In genomic region chr3:130963444-130963843, GRCh38 we compare ENCODE assay signal across 20 cellular contexts.
DNase-seq lines count a peak whose midpoint lies in the region; ATAC-seq, FAIRE-seq and TF ChIP-seq lines count a peak whose summit lies in the region.
"Had no signal": no experiment of that assay in that cellular context is flagged by ENCODE, and none has a peak within 500 bp of the region (broad histone marks: within the 10 kb centered on the region; RNA-seq: fewer than 3 reads in every experiment).

No MANE protein-coding gene starts in this region.

- CTCF ChIA-PET in HEK293 (lab: Yijun Ruan, JAX) (no interaction called here), A673 (lab: Charles Lee) (no interaction called here)

- no peaks in the 10 kb centered on the region for H3K9me3 ChIP-seq in HEK293 (ENCODE audit: control insufficient read depth, insufficient read depth, low read depth, low read length)
- H3K9me3 ChIP-seq in SJSA1 (replicated peaks) = no peaks in the 10 kb centered on the region
- no peaks in the 10 kb centered on the region for H3K9me3 ChIP-seq in A673 (ENCODE audit: low read depth, low read length, poor library complexity, severe bottlenecking)
- H3K9me3 ChIP-seq: ascending aorta, HAP-1, psoas muscle, thoracic aorta had no signal

- no peaks in the 10 kb centered on the region for H3K4me1 ChIP-seq in HEK293 (ENCODE audit: control insufficient read depth, insufficient read depth, low read length)
- peaks cover 37% of the 10 kb centered on the region for H3K4me1 ChIP-seq in SJSA1 (replicated peaks)
- peaks cover 10% of the 10 kb centered on the region for H3K4me1 ChIP-seq in A673 (ENCODE audit: insufficient read depth, low read length, poor library complexity, severe bottlenecking)
- H3K4me1 ChIP-seq: ascending aorta, psoas muscle had no signal

- intact Hi-C loops in A673 (cut with micrococcal nuclease; ENCODE audit: unreplicated experiment) = no loop called here

- TF ChIP-seq CTCF in HEK293 (tag by site-specific recombination; IDR thresholded peaks at IDR 0.05) (no peak), A673 (conservative IDR thresholded peaks at IDR 0.05; ENCODE audit: low read depth, low read length) (no peak)

- ATAC-seq in HG03039 (IDR thresholded peaks at IDR 0.05; ENCODE audit: unreplicated experiment) = no peak
- ATAC-seq: activated CD4-positive, alpha-beta T cell treated with anti-CD3 and anti-CD28 coated beads for 36 hours; natural killer cell; psoas muscle had no signal

- H3K27ac ChIP-seq in HEK293 (ENCODE audit: extremely low read depth, low read depth, low read length) (no peak overlapping the region), SJSA1 (peak overlapping the region; percentile 88), epithelial cell of prostate (peak overlapping the region; percentile 85), A673 (ENCODE audit: low read depth, low read length, poor library complexity, severe bottlenecking) (no peak overlapping the region)
- H3K27ac ChIP-seq: ascending aorta, psoas muscle, thoracic aorta had no signal

- peak; percentile 17 for FAIRE-seq in urothelium cell line (lab: Jason Lieb, UNC)

- peaks cover 6 to 41% of the 10 kb centered on the region in 2 experiments; a peak in 2 of 3 replicates for H3K36me3 ChIP-seq in HEK293 (ENCODE audit: control insufficient read depth in 2 of 2, insufficient read depth in 1 of 2, low read length in 2 of 2)
- H3K36me3 ChIP-seq in SJSA1 = peaks cover 50% of the 10 kb centered on the region
- H3K36me3 ChIP-seq in A673 (ENCODE audit: insufficient read depth, low read length, poor library complexity, severe bottlenecking) = peaks cover 27% of the 10 kb centered on the region

- H3K4me3 ChIP-seq in HEK293 (ENCODE audit: low read depth, low read length) = no peak overlapping the region
- no peak overlapping the region for H3K4me3 ChIP-seq in SJSA1
- no peak overlapping the region for H3K4me3 ChIP-seq in A673 (ENCODE audit: low read depth, low read length, poor library complexity, severe bottlenecking)
- H3K4me3 ChIP-seq: ascending aorta, HAP-1, psoas muscle, thoracic aorta had no signal

- BruUV-seq in A673 (replicated peaks; lab: Mats Ljungman, UMichigan) = no TSS peak

- no peaks in the 10 kb centered on the region for H3K27me3 ChIP-seq in SJSA1 (replicated peaks)
- H3K27me3 ChIP-seq in A673 (replicated peaks; ENCODE audit: insufficient read depth, low read depth, low read length, poor library complexity) = no peaks in the 10 kb centered on the region
- H3K27me3 ChIP-seq: ascending aorta had no signal

- DNase-seq in SJSA1 (ENCODE audit: low read depth in 1 of 2, low spot score in 2 of 2) = no peak
- no peak for DNase-seq in epithelial cell of prostate (ENCODE audit: low read depth, low spot score)
- no peak for DNase-seq in urothelium cell line (ENCODE audit: low spot score)
- DNase-seq in stimulated activated CD4-positive, alpha-beta T cell treated with anti-CD3 and anti-CD28 coated beads, Interleukin-4, amount 100 ng/mL, for 1 hour = no peak
- DNase-seq in A673 (ENCODE audit: low spot score) = no peak
- DNase-seq: activated CD4-positive, alpha-beta T cell treated with anti-CD3 and anti-CD28 coated beads for 36 hours; activated CD8-positive, alpha-beta memory T cell treated with anti-CD3 and anti-CD28 coated beads, Interleukin-2, amount 50 U/mL, for 4 hours; activated gamma-delta T cell treated with Interleukin-2 at 50 U/mL for 16 hours; DMS153; natural killer cell; NCI-H2029; NCI-H446 treated with DMSO at 0.1 percent for 48 hours; psoas muscle; SHP77 treated with DMSO at 0.1 percent for 48 hours; T1000 had no signal

- POLR2A ChIA-PET in HEK293 (lab: Yijun Ruan, JAX) = no interaction called here
- POLR2A ChIA-PET in A673 (lab: Charles Lee; ENCODE audit: low non-redundant PET) = no interaction called here

TF ChIP-seq in HEK293, 187 proteins besides CTCF, POLR2A, EP300 and RAD21:
- TF ChIP-seq ZNF146 (tag by site-specific recombination; IDR thresholded peaks at IDR 0.05) (peak; percentile 50; the same call in 1 of the 2 replicates), ZNF626 (tag by site-specific recombination; IDR thresholded peaks at IDR 0.05) (no peak)

Comparison
In these comparisons a context has a peak if more than half of its experiments do, and no peak if none do; other contexts are left out.
1. H3K27ac ChIP-seq: peak in SJSA1 (single experiment) and epithelial cell of prostate (single experiment); none in HEK293 (single experiment) and A673 (single experiment).